In the genomic region with DNA sequence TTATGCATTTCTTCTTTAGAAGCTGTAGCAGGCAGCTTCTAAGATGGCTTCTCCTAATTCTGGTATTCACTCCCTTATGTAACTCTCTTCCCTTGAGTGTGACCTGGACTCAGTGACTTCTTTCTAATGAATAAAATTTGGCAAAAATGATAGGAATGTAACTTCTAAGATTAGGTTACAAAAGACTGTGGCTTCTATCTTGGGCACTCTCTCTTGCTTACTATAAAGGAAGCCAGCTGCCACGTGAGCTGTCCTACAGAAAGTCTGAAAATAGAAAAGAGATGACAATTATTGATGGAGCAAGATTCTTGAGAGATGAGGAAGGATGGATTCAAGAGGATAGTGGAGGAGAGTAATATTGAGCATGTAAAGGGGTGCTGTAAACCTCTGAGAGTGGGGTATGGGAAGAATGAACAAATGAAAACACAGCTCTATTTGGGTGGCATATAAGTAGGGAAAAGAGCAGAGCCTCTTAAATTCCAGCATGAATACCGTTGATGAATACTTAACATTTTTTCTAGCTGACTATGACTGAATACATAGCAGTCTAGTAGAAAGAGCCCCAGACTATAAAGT, we compare ENCODE assay signal across 1 cellular context.
TF ChIP-seq lines count a peak whose summit lies in the region.

No MANE protein-coding gene starts in this region.

TF ChIP-seq in WTC11, 78 proteins besides CTCF, POLR2A, EP300 and RAD21 (continued from another document):
- TF ChIP-seq, protein P1, sequence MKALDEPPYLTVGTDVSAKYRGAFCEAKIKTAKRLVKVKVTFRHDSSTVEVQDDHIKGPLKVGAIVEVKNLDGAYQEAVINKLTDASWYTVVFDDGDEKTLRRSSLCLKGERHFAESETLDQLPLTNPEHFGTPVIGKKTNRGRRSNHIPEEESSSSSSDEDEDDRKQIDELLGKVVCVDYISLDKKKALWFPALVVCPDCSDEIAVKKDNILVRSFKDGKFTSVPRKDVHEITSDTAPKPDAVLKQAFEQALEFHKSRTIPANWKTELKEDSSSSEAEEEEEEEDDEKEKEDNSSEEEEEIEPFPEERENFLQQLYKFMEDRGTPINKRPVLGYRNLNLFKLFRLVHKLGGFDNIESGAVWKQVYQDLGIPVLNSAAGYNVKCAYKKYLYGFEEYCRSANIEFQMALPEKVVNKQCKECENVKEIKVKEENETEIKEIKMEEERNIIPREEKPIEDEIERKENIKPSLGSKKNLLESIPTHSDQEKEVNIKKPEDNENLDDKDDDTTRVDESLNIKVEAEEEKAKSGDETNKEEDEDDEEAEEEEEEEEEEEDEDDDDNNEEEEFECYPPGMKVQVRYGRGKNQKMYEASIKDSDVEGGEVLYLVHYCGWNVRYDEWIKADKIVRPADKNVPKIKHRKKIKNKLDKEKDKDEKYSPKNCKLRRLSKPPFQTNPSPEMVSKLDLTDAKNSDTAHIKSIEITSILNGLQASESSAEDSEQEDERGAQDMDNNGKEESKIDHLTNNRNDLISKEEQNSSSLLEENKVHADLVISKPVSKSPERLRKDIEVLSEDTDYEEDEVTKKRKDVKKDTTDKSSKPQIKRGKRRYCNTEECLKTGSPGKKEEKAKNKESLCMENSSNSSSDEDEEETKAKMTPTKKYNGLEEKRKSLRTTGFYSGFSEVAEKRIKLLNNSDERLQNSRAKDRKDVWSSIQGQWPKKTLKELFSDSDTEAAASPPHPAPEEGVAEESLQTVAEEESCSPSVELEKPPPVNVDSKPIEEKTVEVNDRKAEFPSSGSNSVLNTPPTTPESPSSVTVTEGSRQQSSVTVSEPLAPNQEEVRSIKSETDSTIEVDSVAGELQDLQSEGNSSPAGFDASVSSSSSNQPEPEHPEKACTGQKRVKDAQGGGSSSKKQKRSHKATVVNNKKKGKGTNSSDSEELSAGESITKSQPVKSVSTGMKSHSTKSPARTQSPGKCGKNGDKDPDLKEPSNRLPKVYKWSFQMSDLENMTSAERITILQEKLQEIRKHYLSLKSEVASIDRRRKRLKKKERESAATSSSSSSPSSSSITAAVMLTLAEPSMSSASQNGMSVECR (CRISPR knock-in tag; IDR thresholded peaks at IDR 0.05; ENCODE audit: borderline replicate concordance), result no peak
- TF ChIP-seq, protein P2, sequence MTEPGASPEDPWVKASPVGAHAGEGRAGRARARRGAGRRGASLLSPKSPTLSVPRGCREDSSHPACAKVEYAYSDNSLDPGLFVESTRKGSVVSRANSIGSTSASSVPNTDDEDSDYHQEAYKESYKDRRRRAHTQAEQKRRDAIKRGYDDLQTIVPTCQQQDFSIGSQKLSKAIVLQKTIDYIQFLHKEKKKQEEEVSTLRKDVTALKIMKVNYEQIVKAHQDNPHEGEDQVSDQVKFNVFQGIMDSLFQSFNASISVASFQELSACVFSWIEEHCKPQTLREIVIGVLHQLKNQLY (CRISPR knock-in tag; IDR thresholded peaks at IDR 0.05), result no peak
- TF ChIP-seq NR1H2 (CRISPR knock-in tag; IDR thresholded peaks at IDR 0.05) (no peak), SMAD4 (CRISPR knock-in tag; IDR thresholded peaks at IDR 0.05) (no peak), KAT7 (CRISPR knock-in tag; IDR thresholded peaks at IDR 0.05; ENCODE audit: borderline replicate concordance) (no peak), ZNF121 (CRISPR knock-in tag; IDR thresholded peaks at IDR 0.05) (no peak), ZNF219 (CRISPR knock-in tag; IDR thresholded peaks at IDR 0.05; ENCODE audit: borderline replicate concordance) (no peak), IRF2 (CRISPR knock-in tag; IDR thresholded peaks at IDR 0.05; ENCODE audit: borderline replicate concordance, low read depth) (no peak)
- TF ChIP-seq, protein P3, sequence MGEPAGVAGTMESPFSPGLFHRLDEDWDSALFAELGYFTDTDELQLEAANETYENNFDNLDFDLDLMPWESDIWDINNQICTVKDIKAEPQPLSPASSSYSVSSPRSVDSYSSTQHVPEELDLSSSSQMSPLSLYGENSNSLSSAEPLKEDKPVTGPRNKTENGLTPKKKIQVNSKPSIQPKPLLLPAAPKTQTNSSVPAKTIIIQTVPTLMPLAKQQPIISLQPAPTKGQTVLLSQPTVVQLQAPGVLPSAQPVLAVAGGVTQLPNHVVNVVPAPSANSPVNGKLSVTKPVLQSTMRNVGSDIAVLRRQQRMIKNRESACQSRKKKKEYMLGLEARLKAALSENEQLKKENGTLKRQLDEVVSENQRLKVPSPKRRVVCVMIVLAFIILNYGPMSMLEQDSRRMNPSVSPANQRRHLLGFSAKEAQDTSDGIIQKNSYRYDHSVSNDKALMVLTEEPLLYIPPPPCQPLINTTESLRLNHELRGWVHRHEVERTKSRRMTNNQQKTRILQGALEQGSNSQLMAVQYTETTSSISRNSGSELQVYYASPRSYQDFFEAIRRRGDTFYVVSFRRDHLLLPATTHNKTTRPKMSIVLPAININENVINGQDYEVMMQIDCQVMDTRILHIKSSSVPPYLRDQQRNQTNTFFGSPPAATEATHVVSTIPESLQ (CRISPR knock-in tag; IDR thresholded peaks at IDR 0.05), result no peak
- TF ChIP-seq, protein P4, sequence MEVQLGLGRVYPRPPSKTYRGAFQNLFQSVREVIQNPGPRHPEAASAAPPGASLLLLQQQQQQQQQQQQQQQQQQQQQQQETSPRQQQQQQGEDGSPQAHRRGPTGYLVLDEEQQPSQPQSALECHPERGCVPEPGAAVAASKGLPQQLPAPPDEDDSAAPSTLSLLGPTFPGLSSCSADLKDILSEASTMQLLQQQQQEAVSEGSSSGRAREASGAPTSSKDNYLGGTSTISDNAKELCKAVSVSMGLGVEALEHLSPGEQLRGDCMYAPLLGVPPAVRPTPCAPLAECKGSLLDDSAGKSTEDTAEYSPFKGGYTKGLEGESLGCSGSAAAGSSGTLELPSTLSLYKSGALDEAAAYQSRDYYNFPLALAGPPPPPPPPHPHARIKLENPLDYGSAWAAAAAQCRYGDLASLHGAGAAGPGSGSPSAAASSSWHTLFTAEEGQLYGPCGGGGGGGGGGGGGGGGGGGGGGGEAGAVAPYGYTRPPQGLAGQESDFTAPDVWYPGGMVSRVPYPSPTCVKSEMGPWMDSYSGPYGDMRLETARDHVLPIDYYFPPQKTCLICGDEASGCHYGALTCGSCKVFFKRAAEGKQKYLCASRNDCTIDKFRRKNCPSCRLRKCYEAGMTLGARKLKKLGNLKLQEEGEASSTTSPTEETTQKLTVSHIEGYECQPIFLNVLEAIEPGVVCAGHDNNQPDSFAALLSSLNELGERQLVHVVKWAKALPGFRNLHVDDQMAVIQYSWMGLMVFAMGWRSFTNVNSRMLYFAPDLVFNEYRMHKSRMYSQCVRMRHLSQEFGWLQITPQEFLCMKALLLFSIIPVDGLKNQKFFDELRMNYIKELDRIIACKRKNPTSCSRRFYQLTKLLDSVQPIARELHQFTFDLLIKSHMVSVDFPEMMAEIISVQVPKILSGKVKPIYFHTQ (CRISPR knock-in tag; IDR thresholded peaks at IDR 0.05), result no peak
- TF ChIP-seq, protein P5, sequence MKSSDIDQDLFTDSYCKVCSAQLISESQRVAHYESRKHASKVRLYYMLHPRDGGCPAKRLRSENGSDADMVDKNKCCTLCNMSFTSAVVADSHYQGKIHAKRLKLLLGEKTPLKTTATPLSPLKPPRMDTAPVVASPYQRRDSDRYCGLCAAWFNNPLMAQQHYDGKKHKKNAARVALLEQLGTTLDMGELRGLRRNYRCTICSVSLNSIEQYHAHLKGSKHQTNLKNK (CRISPR knock-in tag; IDR thresholded peaks at IDR 0.05), result no peak
TF ChIP-seq in WTC11: peak in this region for 0.
